Comparison of ENCODE assay signal across 1 cellular context in the genomic region with DNA sequence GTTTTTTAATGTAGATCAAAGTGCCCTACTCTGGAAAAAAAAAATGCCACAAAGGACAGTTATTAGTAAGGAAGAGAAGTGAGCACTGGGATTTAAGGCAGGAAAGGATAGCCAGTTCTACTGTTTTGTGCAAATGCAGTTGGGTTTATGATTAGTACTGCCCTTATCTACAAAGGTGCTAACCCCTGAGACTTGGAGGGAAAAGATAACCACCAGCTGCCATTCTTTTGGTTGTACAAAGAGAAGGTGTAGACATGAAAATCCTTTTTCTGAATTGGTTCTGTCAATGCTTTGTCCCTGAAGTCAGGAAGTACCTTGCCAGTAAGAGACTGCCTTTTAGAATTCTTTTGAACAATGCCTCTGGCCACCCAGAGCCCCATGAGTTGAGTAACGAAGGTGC.
TF ChIP-seq lines count a peak whose summit lies in the region.

No MANE protein-coding gene starts in this region.

TF ChIP-seq in K562, 482 proteins besides CTCF, POLR2A, EP300 and RAD21 (continued from another document):
- TF ChIP-seq, protein P1, sequence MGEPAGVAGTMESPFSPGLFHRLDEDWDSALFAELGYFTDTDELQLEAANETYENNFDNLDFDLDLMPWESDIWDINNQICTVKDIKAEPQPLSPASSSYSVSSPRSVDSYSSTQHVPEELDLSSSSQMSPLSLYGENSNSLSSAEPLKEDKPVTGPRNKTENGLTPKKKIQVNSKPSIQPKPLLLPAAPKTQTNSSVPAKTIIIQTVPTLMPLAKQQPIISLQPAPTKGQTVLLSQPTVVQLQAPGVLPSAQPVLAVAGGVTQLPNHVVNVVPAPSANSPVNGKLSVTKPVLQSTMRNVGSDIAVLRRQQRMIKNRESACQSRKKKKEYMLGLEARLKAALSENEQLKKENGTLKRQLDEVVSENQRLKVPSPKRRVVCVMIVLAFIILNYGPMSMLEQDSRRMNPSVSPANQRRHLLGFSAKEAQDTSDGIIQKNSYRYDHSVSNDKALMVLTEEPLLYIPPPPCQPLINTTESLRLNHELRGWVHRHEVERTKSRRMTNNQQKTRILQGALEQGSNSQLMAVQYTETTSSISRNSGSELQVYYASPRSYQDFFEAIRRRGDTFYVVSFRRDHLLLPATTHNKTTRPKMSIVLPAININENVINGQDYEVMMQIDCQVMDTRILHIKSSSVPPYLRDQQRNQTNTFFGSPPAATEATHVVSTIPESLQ (CRISPR knock-in tag; IDR thresholded peaks at IDR 0.05) = no peak
- TF ChIP-seq, protein P2, sequence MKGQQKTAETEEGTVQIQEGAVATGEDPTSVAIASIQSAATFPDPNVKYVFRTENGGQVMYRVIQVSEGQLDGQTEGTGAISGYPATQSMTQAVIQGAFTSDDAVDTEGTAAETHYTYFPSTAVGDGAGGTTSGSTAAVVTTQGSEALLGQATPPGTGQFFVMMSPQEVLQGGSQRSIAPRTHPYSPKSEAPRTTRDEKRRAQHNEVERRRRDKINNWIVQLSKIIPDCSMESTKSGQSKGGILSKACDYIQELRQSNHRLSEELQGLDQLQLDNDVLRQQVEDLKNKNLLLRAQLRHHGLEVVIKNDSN (CRISPR knock-in tag; IDR thresholded peaks at IDR 0.05) = no peak
- TF ChIP-seq SIRT6 (IDR thresholded peaks at IDR 0.05; ENCODE audit: low read depth, low read length) (no peak), POLR2G (IDR thresholded peaks at IDR 0.05; ENCODE audit: low read depth, low read length) (no peak), ETS2 (tag; IDR thresholded peaks at IDR 0.05; ENCODE audit: borderline replicate concordance, poor library complexity, severe bottlenecking) (no peak), ZNF239 (CRISPR knock-in tag; IDR thresholded peaks at IDR 0.05) (no peak), ZKSCAN1 (IDR thresholded peaks at IDR 0.05; ENCODE audit: low read depth, low read length) (no peak), RB1 (IDR thresholded peaks at IDR 0.05; ENCODE audit: low read depth) (no peak), SOX6 (IDR thresholded peaks at IDR 0.05) (0 out of 2 replicates have a peak, but pooled peaks have one; percentile 45)
- TF ChIP-seq, protein P3, sequence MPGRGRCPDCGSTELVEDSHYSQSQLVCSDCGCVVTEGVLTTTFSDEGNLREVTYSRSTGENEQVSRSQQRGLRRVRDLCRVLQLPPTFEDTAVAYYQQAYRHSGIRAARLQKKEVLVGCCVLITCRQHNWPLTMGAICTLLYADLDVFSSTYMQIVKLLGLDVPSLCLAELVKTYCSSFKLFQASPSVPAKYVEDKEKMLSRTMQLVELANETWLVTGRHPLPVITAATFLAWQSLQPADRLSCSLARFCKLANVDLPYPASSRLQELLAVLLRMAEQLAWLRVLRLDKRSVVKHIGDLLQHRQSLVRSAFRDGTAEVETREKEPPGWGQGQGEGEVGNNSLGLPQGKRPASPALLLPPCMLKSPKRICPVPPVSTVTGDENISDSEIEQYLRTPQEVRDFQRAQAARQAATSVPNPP (IDR thresholded peaks at IDR 0.05; ENCODE audit: borderline replicate concordance, insufficient read depth, insufficient read length) = no peak
- TF ChIP-seq, protein P4, sequence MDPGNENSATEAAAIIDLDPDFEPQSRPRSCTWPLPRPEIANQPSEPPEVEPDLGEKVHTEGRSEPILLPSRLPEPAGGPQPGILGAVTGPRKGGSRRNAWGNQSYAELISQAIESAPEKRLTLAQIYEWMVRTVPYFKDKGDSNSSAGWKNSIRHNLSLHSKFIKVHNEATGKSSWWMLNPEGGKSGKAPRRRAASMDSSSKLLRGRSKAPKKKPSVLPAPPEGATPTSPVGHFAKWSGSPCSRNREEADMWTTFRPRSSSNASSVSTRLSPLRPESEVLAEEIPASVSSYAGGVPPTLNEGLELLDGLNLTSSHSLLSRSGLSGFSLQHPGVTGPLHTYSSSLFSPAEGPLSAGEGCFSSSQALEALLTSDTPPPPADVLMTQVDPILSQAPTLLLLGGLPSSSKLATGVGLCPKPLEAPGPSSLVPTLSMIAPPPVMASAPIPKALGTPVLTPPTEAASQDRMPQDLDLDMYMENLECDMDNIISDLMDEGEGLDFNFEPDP (CRISPR knock-in tag; IDR thresholded peaks at IDR 0.05) = no peak
TF ChIP-seq in K562: peak in this region for 4.
